10 cellular contexts compared by ENCODE assay signal in the genomic region with DNA sequence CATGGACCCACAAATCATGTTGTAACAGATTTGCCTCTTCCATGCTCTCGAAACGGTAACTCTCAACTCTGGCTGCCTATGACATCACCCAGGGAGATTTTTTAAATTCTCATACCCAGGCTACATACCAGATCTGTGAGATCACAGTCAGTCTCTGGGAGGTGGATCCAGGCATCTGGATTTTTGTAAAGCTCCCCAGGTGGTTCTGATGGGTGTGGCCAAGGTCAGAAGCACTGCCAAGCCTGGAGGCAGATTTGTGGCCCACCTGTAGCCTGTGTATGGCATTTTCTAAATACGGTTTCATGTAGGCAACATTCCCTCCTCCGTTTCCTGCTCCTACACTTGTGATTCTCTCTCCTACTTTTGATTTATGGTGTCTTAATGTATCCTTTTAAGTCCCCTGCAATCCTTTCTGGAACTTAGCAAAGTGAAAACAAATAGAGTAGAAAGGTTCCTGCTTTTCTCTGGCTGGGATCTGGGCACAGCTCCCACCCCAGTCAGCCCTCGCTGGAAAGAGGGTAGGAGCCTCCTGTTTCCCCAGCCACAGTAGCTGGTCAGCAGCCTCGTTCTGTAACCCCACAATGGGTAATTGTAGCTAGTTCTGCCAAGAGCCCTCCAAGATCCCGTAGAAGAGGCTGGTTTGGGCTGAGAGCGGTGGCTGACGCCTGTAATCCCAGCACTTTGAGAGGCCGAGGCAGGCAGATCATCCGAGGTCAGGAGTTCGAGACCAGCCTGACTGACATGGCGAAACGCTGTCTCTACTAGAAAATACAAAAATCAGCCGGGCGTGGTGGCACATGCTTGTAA.
A peak's percentile ranks its signal among the peaks of the same experiment; 100 is the strongest.
DNase-seq lines count a peak whose midpoint lies in the region; ATAC-seq, FAIRE-seq and TF ChIP-seq lines count a peak whose summit lies in the region.
"Had no signal": no experiment of that assay in that cellular context is flagged by ENCODE, and none has a peak within 500 bp of the region (broad histone marks: within the 10 kb centered on the region; RNA-seq: fewer than 3 reads in every experiment).

No MANE protein-coding gene starts in this region.

- no peak for TF ChIP-seq EP300 in A549 (IDR thresholded peaks at IDR 0.05)

- FAIRE-seq in A549 (lab: Jason Lieb, UNC) = peak; percentile 93
- FAIRE-seq: endothelial cell of umbilical vein had no signal

- intact Hi-C loops in lower lobe of right lung (cut with DNase I) = no loop called here

- H3K4me3 ChIP-seq in A549 (no peak overlapping the region), lower lobe of right lung (no peak overlapping the region)

- TF ChIP-seq POLR2A in A549 (IDR thresholded peaks at IDR 0.05; ENCODE audit: low read length) = no peak

- TF ChIP-seq CTCF in A549 (IDR thresholded peaks at IDR 0.05) = no peak
- no peak for TF ChIP-seq CTCF in lower lobe of right lung (IDR thresholded peaks at IDR 0.05)

- in situ Hi-C loops in T47D (cut with HindIII; ENCODE audit: low pct_unique_long_range_greater_than_20kb, low sequenced_read_pairs) = no loop called here

- peak; percentile 67 to 72 for DNase-seq in A549 (ENCODE audit: low read depth in 1 of 2, low spot score in 1 of 2)
- DNase-seq in HT1080 (ENCODE audit: low read depth) = peak; percentile 73
- DNase-seq in T47D (ENCODE audit: low read depth in 1 of 2, low spot score in 1 of 2) = peak; percentile 7 to 49
- DNase-seq in lower lobe of right lung = no peak
- no peak for DNase-seq in DMS79 (lab: John Stamatoyannopoulos, UW)
- no peak for DNase-seq in NCI-H1105 (lab: John Stamatoyannopoulos, UW)
- DNase-seq in NCI-H2196 treated with DMSO at 0.1 percent for 48 hours (lab: John Stamatoyannopoulos, UW; ENCODE audit: unreplicated experiment) = no peak
- DNase-seq: NCI-H1694 had no signal

- H3K4me1 ChIP-seq in A549 = peaks cover 24% of the 10 kb centered on the region
- H3K4me1 ChIP-seq in lower lobe of right lung = no peaks in the 10 kb centered on the region

- ATAC-seq in A549 (peak; percentile 81 to 82), lower lobe of right lung (peak; percentile 68 to 85), HG03097 (IDR thresholded peaks at IDR 0.05; ENCODE audit: low FRiP score, unreplicated experiment) (no peak)

- POLR2A ChIA-PET in A549 (lab: Yijun Ruan, JAX) = no interaction called here

- H3K27ac ChIP-seq in A549 = peak overlapping the region; percentile 66 to 72; a peak in 5 of 6 replicates
- H3K27ac ChIP-seq in lower lobe of right lung = peak overlapping the region; percentile 56

- no peaks in the 10 kb centered on the region for H3K36me3 ChIP-seq in lower lobe of right lung

- H3K27me3 ChIP-seq in lower lobe of right lung (ENCODE audit: low read depth) = no peaks in the 10 kb centered on the region

- WGBS in A549 (ENCODE audit: missing lambda C conversion rate) = 60% methylated on average over 16 of the region's 16 CpGs

- no peaks in the 10 kb centered on the region for H3K9me3 ChIP-seq in A549
- no peaks in the 10 kb centered on the region for H3K9me3 ChIP-seq in lower lobe of right lung

- no peak for TF ChIP-seq RAD21 in A549 (conservative IDR thresholded peaks at IDR 0.05 in 1 of 2, IDR thresholded peaks at IDR 0.05 in 1 of 2)

- H3K4me2 ChIP-seq in A549 = peak overlapping the region; percentile 67

- CTCF ChIA-PET in A549 (lab: Yijun Ruan, JAX) = interaction anchor here (0.7 to 1.0 kb wide), 3 partner anchors 19 to 343 kb away, joined by 3 to 4 read pairs (median 3); no protein-coding TSS in a partner anchor

TF ChIP-seq in A549, 52 proteins besides CTCF, POLR2A, EP300 and RAD21:
- TF ChIP-seq JUN (IDR thresholded peaks at IDR 0.05) (no peak), FOSB (CRISPR knock-in tag; IDR thresholded peaks at IDR 0.05) (no peak), ZFP36 (IDR thresholded peaks at IDR 0.05; ENCODE audit: borderline replicate concordance, partially characterized antibody) (no peak), FOSL2 (IDR thresholded peaks at IDR 0.05) (no peak), FOSL2 (CRISPR knock-in tag; IDR thresholded peaks at IDR 0.05) (peak; percentile 36; the same call in 1 of the 2 replicates), HOXB5 (CRISPR knock-in tag; IDR thresholded peaks at IDR 0.05) (no peak)
- TF ChIP-seq, protein P1, sequence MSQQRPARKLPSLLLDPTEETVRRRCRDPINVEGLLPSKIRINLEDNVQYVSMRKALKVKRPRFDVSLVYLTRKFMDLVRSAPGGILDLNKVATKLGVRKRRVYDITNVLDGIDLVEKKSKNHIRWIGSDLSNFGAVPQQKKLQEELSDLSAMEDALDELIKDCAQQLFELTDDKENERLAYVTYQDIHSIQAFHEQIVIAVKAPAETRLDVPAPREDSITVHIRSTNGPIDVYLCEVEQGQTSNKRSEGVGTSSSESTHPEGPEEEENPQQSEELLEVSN (IDR thresholded peaks at IDR 0.05; ENCODE audit: borderline replicate concordance, low read depth) = no peak
TF ChIP-seq in A549: peak in this region for 1.

Comparison
In these comparisons a context has a peak if more than half of its experiments do, and no peak if none do; other contexts are left out.
1. DNase-seq: peak in A549 (2 of 2), HT1080 (single experiment) and T47D (2 of 2); none in lower lobe of right lung (single experiment), DMS79 (single experiment), NCI-H1105 (single experiment) and NCI-H2196 treated with DMSO at 0.1 percent for 48 hours (single experiment).